2 cellular contexts compared by ENCODE assay signal in genomic region chr14:75022655-75023054, GRCh38.
TF ChIP-seq lines count a peak whose summit lies in the region.

No MANE protein-coding gene starts in this region.

TF ChIP-seq in IMR-90, 13 proteins besides CTCF, POLR2A, EP300 and RAD21 (continued from another document):
- TF ChIP-seq RCOR1 (IDR thresholded peaks at IDR 0.05; ENCODE audit: insufficient replicate concordance, low read length), result no peak
- TF ChIP-seq MXI1 (IDR thresholded peaks at IDR 0.05; ENCODE audit: borderline replicate concordance, low read depth, low read length), result no peak
- TF ChIP-seq NFE2L2 (IDR thresholded peaks at IDR 0.05; ENCODE audit: low read depth, low read length), result no peak
- no peak for TF ChIP-seq USF2 (IDR thresholded peaks at IDR 0.05; ENCODE audit: low read depth, low read length)
- TF ChIP-seq ELK1 (IDR thresholded peaks at IDR 0.05; ENCODE audit: borderline replicate concordance, low read depth, low read length), result no peak
- no peak for TF ChIP-seq SMC3 (IDR thresholded peaks at IDR 0.05; ENCODE audit: low read depth, low read length)
- TF ChIP-seq RFX5 (IDR thresholded peaks at IDR 0.05; ENCODE audit: low read depth, low read length), result no peak

TF ChIP-seq in liver, 16 proteins besides CTCF, POLR2A, EP300 and RAD21 (continued from another document):
- no peak for TF ChIP-seq ZBTB33 (IDR thresholded peaks at IDR 0.05)
